8 cellular contexts compared by ENCODE assay signal in genomic region chrX:154374361-154375155, GRCh38. TPM values are rescaled to one million over a fixed set of nuclear protein-coding genes. Genes with fewer than 3 reads are reported as not detected.
DNase-seq lines count a peak whose midpoint lies in the region; ATAC-seq and TF ChIP-seq lines count a peak whose summit lies in the region.

TSS of gene FLNA (minus strand) at chrX:154374634. CDS start at chrX:154371245, 3,389 bp downstream.

- H4K20me1 ChIP-seq in osteoblast (ENCODE audit: insufficient read depth, low read length) = no peaks in the 10 kb centered on the region

- H3K4me1 ChIP-seq in CD4-positive, CD25-positive, alpha-beta regulatory T cell (ENCODE audit: control insufficient read depth, insufficient read depth, low read length, poor library complexity, severe bottlenecking) = peaks cover 49% of the 10 kb centered on the region
- peaks cover 9% of the 10 kb centered on the region for H3K4me1 ChIP-seq in osteoblast (ENCODE audit: insufficient read depth, low read length)

- no peak within 1 kb of the TSS for H2AFZ ChIP-seq in osteoblast (ENCODE audit: low read length)

- H3K27me3 ChIP-seq in CD4-positive, CD25-positive, alpha-beta regulatory T cell (ENCODE audit: control insufficient read depth, insufficient read depth, low read length) = no peaks in the 10 kb centered on the region
- H3K27me3 ChIP-seq in osteoblast (ENCODE audit: insufficient read depth, low read length) = no peaks in the 10 kb centered on the region

- H3K36me3 ChIP-seq in CD4-positive, CD25-positive, alpha-beta regulatory T cell (ENCODE audit: control insufficient read depth, insufficient read depth, low read length) = no peaks in the 10 kb centered on the region
- H3K36me3 ChIP-seq in osteoblast (ENCODE audit: insufficient read depth, low read length) = no peaks in the 10 kb centered on the region

- DNase-seq in CD4-positive, CD25-positive, alpha-beta regulatory T cell = peak in 1 of 3 donors; percentile 34
- DNase-seq in HEK293T (ENCODE audit: extremely low spot score) (no peak), glomerular endothelial cell (ENCODE audit: extremely low read depth, low read depth, low spot score) (no peak), osteoblast (ENCODE audit: insufficient read length, low spot score, missing footprints) (no peak), NCI-H345 (lab: John Stamatoyannopoulos, UW) (no peak)
- no peak for DNase-seq in activated CD8-positive, alpha-beta T cell treated with anti-CD3 and anti-CD28 coated beads, Interleukin-2, amount 10 ng/mL, durations not matched to agents 7 days and 5 days

- H3K27me3 Mint-ChIP-seq in CD4-positive, CD25-positive, alpha-beta regulatory T cell = no peaks in the 10 kb centered on the region
- H3K27me3 Mint-ChIP-seq in activated CD8-positive, alpha-beta T cell treated with anti-CD3 and anti-CD28 coated beads, Interleukin-2, amount 10 ng/mL, durations not matched to agents 7 days and 5 days (ENCODE audit: low read depth) = no peaks in the 10 kb centered on the region

- H3K9me3 ChIP-seq in CD4-positive, CD25-positive, alpha-beta regulatory T cell (ENCODE audit: control insufficient read depth in 2 of 2, low read length in 2 of 2) = no peaks in the 10 kb centered on the region
- H3K9me3 ChIP-seq in osteoblast (ENCODE audit: low read depth, low read length) = no peaks in the 10 kb centered on the region

- H3K4me2 ChIP-seq in osteoblast (ENCODE audit: insufficient read depth, low read length) = peak within 1 kb of the TSS; percentile 72

- H3K4me3 Mint-ChIP-seq in CD4-positive, CD25-positive, alpha-beta regulatory T cell = peak within 1 kb of the TSS; percentile 73 to 100 (median 82)
- H3K4me3 Mint-ChIP-seq in activated CD8-positive, alpha-beta T cell treated with anti-CD3 and anti-CD28 coated beads, Interleukin-2, amount 10 ng/mL, durations not matched to agents 7 days and 5 days = peak within 1 kb of the TSS; percentile 72

- H3K4me3 ChIP-seq in CD4-positive, CD25-positive, alpha-beta regulatory T cell (ENCODE audit: low read depth, low read length) = peak within 1 kb of the TSS; percentile 13
- H3K4me3 ChIP-seq in osteoblast (ENCODE audit: insufficient read depth, low read length) = peak within 1 kb of the TSS; percentile 80

- TF ChIP-seq CTCF in osteoblast (IDR thresholded peaks at IDR 0.05; ENCODE audit: extremely low read depth, low read depth, low read length) = no peak

- H3K27ac ChIP-seq in CD4-positive, CD25-positive, alpha-beta regulatory T cell (ENCODE audit: insufficient read depth, low read length, poor library complexity, severe bottlenecking) = peak within 1 kb of the TSS; percentile 5
- peak within 1 kb of the TSS; percentile 28 for H3K27ac ChIP-seq in osteoblast (ENCODE audit: low read depth, low read length)

- H3K4me1 Mint-ChIP-seq in CD4-positive, CD25-positive, alpha-beta regulatory T cell = peaks cover 0 to 32% (median 7%) of the 10 kb centered on the region in 4 donors
- peaks cover 31% of the 10 kb centered on the region for H3K4me1 Mint-ChIP-seq in activated CD8-positive, alpha-beta T cell treated with anti-CD3 and anti-CD28 coated beads, Interleukin-2, amount 10 ng/mL, durations not matched to agents 7 days and 5 days (ENCODE audit: low read depth)

- peaks cover 34% of the 10 kb centered on the region for H3K79me2 ChIP-seq in osteoblast (ENCODE audit: insufficient read depth, low read length)

- no peak for ATAC-seq in CD4-positive, CD25-positive, alpha-beta regulatory T cell (ENCODE audit: low read depth in 2 of 2)
- no peak for ATAC-seq in activated CD8-positive, alpha-beta T cell treated with anti-CD3 and anti-CD28 coated beads, Interleukin-2, amount 10 ng/mL, durations not matched to agents 7 days and 5 days
- ATAC-seq in HG03095 (IDR thresholded peaks at IDR 0.05; ENCODE audit: unreplicated experiment) (no peak), HG03342 (IDR thresholded peaks at IDR 0.05; ENCODE audit: unreplicated experiment) (no peak)

- peaks cover 0 to 2% (median 0%) of the 10 kb centered on the region in 7 donors for H3K9me3 Mint-ChIP-seq in CD4-positive, CD25-positive, alpha-beta regulatory T cell
- H3K9me3 Mint-ChIP-seq in activated CD8-positive, alpha-beta T cell treated with anti-CD3 and anti-CD28 coated beads, Interleukin-2, amount 10 ng/mL, durations not matched to agents 7 days and 5 days (ENCODE audit: insufficient read depth) = no peaks in the 10 kb centered on the region

- CTCF ChIA-PET in HEK293T (lab: Yijun Ruan, JAX) = interaction anchor here (0.6 to 2.0 kb wide), 10 partner anchors 9 to 652 kb away, joined by 3 to 20 read pairs (median 3); partner anchors contain the start of genes ATP6AP1 and FUNDC2
- CTCF ChIA-PET in activated CD8-positive, alpha-beta T cell treated with anti-CD3 and anti-CD28 coated beads, Interleukin-2, amount 10 ng/mL, durations not matched to agents 7 days and 5 days (lab: Charles Lee) = interaction anchor here (1.2 to 2.2 kb wide), 4 partner anchors 9 to 162 kb away, joined by 3 to 10 read pairs (median 4); no protein-coding TSS in a partner anchor

- no peaks in the 10 kb centered on the region for H3K36me3 Mint-ChIP-seq in CD4-positive, CD25-positive, alpha-beta regulatory T cell
- peaks cover 14% of the 10 kb centered on the region for H3K36me3 Mint-ChIP-seq in activated CD8-positive, alpha-beta T cell treated with anti-CD3 and anti-CD28 coated beads, Interleukin-2, amount 10 ng/mL, durations not matched to agents 7 days and 5 days (ENCODE audit: low read depth)

- POLR2A ChIA-PET in HEK293T (lab: Yijun Ruan, JAX) = interaction anchor here (1.6 to 1.9 kb wide), 5 partner anchors 9 to 153 kb away, joined by 3 to 10 read pairs (median 6); partner anchors contain the start of gene RPL10
- POLR2A ChIA-PET in activated CD8-positive, alpha-beta T cell treated with anti-CD3 and anti-CD28 coated beads, Interleukin-2, amount 10 ng/mL, durations not matched to agents 7 days and 5 days (lab: Charles Lee) = interaction anchor here (0.6 to 1.4 kb wide), 2 partner anchors 8 to 20 kb away, joined by 3 to 4 read pairs; no protein-coding TSS in a partner anchor

- peak within 1 kb of the TSS in 2 of 3 donors; percentile 83 to 85 for H3K27ac Mint-ChIP-seq in CD4-positive, CD25-positive, alpha-beta regulatory T cell
- peak within 1 kb of the TSS; percentile 72 for H3K27ac Mint-ChIP-seq in activated CD8-positive, alpha-beta T cell treated with anti-CD3 and anti-CD28 coated beads, Interleukin-2, amount 10 ng/mL, durations not matched to agents 7 days and 5 days

TF ChIP-seq in HEK293T, 16 proteins besides CTCF, POLR2A, EP300 and RAD21:
- TF ChIP-seq LEF1 (IDR thresholded peaks at IDR 0.05; ENCODE audit: borderline replicate concordance) = no peak
- no peak for TF ChIP-seq FOXK2 (IDR thresholded peaks at IDR 0.05)
- TF ChIP-seq L3MBTL2 (conservative IDR thresholded peaks at IDR 0.05) = peak; percentile 40
- TF ChIP-seq BHLHE40 (IDR thresholded peaks at IDR 0.05; ENCODE audit: borderline replicate concordance) = no peak
- TF ChIP-seq, protein P1, sequence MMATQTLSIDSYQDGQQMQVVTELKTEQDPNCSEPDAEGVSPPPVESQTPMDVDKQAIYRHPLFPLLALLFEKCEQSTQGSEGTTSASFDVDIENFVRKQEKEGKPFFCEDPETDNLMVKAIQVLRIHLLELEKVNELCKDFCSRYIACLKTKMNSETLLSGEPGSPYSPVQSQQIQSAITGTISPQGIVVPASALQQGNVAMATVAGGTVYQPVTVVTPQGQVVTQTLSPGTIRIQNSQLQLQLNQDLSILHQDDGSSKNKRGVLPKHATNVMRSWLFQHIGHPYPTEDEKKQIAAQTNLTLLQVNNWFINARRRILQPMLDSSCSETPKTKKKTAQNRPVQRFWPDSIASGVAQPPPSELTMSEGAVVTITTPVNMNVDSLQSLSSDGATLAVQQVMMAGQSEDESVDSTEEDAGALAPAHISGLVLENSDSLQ (IDR thresholded peaks at IDR 0.05) = no peak
- TF ChIP-seq TARDBP (IDR thresholded peaks at IDR 0.05) = no peak
- TF ChIP-seq ELF4 (IDR thresholded peaks at IDR 0.05) = no peak

RNA-seq across cellular contexts. Expression of gene FLNA, which starts in this region (rescaled TPM):
- 1,918 TPM for total RNA-seq in CD4-positive, CD25-positive, alpha-beta regulatory T cell
- 100 to 1,000 TPM; 219 to 283 (median 250) TPM for polyA plus RNA-seq in CD4-positive, CD25-positive, alpha-beta regulatory T cell
- total RNA-seq in activated CD8-positive, alpha-beta T cell treated with anti-CD3 and anti-CD28 coated beads, Interleukin-2, amount 10 ng/mL, durations not matched to agents 7 days and 5 days = 1,000 to 10,000 TPM; 1,371 to 1,454 TPM
- total RNA-seq in glomerular endothelial cell (2,158 and 2,243 TPM in 2 replicates), osteoblast (2,632 and 3,431 TPM in 2 replicates)
